2 cellular contexts compared by ENCODE assay signal in the genomic region with DNA sequence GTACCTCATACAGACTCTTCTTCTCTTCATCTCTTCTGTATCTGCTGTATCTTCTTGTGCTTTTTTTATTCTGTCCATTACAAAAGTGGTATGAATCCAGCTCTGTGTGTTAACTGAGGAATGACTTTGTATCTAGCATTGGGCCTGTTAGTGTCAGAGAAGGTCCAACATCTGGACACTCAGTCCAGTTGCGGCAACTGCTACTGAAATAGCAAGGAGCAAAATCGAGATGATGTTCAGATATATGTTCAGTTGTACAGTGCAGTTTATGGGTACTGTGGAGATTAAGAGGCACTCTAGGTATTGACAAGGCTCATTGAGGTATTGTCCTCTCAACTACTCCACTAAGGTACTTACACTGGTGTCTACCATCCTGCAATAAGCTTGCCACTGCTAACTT.
TF ChIP-seq lines count a peak whose summit lies in the region.

No MANE protein-coding gene starts in this region.

TF ChIP-seq in HEK293, 187 proteins besides CTCF, POLR2A, EP300 and RAD21:
- no peak for TF ChIP-seq ZNF76 (tag by site-specific recombination; IDR thresholded peaks at IDR 0.05; ENCODE audit: borderline replicate concordance, low read depth)
- no peak for TF ChIP-seq ZNF121 (tag by site-specific recombination; IDR thresholded peaks at IDR 0.05)
- TF ChIP-seq ZNF324 (tag by site-specific recombination; IDR thresholded peaks at IDR 0.05) = no peak
- no peak for TF ChIP-seq ZNF596 (tag by site-specific recombination; IDR thresholded peaks at IDR 0.05)
- TF ChIP-seq TRIM28 (IDR thresholded peaks at IDR 0.05; ENCODE audit: borderline replicate concordance, low read length) = 0 out of 2 replicates have a peak, but pooled peaks have one; percentile 84
- TF ChIP-seq ZNF133 (tag by site-specific recombination; IDR thresholded peaks at IDR 0.05) = peak; percentile 94
- TF ChIP-seq ZNF223 (tag by site-specific recombination; IDR thresholded peaks at IDR 0.05) = no peak
- TF ChIP-seq SETDB1 (IDR thresholded peaks at IDR 0.05; ENCODE audit: insufficient read length, low read length) = peak; percentile 49
- no peak for TF ChIP-seq ZNF548 (tag by site-specific recombination; IDR thresholded peaks at IDR 0.05)
- TF ChIP-seq ZNF529 (tag by site-specific recombination; IDR thresholded peaks at IDR 0.05; ENCODE audit: insufficient replicate concordance) = no peak
- no peak for TF ChIP-seq ZNF621 (tag by site-specific recombination; IDR thresholded peaks at IDR 0.05)
- TF ChIP-seq TCF7L2 (IDR thresholded peaks at IDR 0.05; ENCODE audit: borderline replicate concordance, low read depth, low read length) = no peak
TF ChIP-seq in HEK293: peak in this region for 3.

TF ChIP-seq in GM12878, 131 proteins besides CTCF, POLR2A, EP300 and RAD21 (continued from another document):
- TF ChIP-seq SMAD5 (IDR thresholded peaks at IDR 0.05; ENCODE audit: low read depth) = no peak
- TF ChIP-seq RELA (IDR thresholded peaks at IDR 0.05; ENCODE audit: borderline replicate concordance, partially characterized antibody) = no peak
- TF ChIP-seq PML (IDR thresholded peaks at IDR 0.05; ENCODE audit: low read length) = no peak
- TF ChIP-seq, protein P1, sequence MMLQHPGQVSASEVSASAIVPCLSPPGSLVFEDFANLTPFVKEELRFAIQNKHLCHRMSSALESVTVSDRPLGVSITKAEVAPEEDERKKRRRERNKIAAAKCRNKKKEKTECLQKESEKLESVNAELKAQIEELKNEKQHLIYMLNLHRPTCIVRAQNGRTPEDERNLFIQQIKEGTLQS (IDR thresholded peaks at IDR 0.05; ENCODE audit: borderline replicate concordance, extremely low read depth, low read depth, low read length) = no peak
- TF ChIP-seq, protein P2, sequence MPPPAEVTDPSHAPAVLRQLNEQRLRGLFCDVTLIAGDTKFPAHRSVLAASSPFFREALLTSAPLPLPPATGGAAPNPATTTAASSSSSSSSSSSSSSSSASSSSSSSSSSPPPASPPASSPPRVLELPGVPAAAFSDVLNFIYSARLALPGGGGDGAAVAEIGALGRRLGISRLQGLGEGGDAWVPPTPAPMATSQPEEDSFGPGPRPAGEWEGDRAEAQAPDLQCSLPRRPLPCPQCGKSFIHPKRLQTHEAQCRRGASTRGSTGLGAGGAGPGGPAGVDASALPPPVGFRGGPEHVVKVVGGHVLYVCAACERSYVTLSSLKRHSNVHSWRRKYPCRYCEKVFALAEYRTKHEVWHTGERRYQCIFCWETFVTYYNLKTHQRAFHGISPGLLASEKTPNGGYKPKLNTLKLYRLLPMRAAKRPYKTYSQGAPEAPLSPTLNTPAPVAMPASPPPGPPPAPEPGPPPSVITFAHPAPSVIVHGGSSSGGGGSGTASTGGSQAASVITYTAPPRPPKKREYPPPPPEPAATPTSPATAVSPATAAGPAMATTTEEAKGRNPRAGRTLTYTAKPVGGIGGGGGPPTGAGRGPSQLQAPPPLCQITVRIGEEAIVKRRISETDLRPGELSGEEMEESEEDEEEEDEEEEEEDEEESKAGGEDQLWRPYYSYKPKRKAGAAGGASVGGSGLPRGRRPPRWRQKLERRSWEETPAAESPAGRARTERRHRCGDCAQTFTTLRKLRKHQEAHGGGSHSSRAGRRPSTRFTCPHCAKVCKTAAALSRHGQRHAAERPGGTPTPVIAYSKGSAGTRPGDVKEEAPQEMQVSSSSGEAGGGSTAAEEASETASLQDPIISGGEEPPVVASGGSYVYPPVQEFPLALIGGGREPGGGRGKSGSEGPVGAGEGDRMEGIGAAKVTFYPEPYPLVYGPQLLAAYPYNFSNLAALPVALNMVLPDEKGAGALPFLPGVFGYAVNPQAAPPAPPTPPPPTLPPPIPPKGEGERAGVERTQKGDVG (CRISPR knock-in tag; IDR thresholded peaks at IDR 0.05) = no peak
- TF ChIP-seq POLR2AphosphoS5 (IDR thresholded peaks at IDR 0.05; ENCODE audit: low read length) = no peak
- TF ChIP-seq CBFB (IDR thresholded peaks at IDR 0.05; ENCODE audit: low read depth) = no peak
- TF ChIP-seq, protein P3, sequence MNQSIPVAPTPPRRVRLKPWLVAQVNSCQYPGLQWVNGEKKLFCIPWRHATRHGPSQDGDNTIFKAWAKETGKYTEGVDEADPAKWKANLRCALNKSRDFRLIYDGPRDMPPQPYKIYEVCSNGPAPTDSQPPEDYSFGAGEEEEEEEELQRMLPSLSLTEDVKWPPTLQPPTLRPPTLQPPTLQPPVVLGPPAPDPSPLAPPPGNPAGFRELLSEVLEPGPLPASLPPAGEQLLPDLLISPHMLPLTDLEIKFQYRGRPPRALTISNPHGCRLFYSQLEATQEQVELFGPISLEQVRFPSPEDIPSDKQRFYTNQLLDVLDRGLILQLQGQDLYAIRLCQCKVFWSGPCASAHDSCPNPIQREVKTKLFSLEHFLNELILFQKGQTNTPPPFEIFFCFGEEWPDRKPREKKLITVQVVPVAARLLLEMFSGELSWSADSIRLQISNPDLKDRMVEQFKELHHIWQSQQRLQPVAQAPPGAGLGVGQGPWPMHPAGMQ (IDR thresholded peaks at IDR 0.05; ENCODE audit: borderline replicate concordance) = no peak
- TF ChIP-seq, protein P4, sequence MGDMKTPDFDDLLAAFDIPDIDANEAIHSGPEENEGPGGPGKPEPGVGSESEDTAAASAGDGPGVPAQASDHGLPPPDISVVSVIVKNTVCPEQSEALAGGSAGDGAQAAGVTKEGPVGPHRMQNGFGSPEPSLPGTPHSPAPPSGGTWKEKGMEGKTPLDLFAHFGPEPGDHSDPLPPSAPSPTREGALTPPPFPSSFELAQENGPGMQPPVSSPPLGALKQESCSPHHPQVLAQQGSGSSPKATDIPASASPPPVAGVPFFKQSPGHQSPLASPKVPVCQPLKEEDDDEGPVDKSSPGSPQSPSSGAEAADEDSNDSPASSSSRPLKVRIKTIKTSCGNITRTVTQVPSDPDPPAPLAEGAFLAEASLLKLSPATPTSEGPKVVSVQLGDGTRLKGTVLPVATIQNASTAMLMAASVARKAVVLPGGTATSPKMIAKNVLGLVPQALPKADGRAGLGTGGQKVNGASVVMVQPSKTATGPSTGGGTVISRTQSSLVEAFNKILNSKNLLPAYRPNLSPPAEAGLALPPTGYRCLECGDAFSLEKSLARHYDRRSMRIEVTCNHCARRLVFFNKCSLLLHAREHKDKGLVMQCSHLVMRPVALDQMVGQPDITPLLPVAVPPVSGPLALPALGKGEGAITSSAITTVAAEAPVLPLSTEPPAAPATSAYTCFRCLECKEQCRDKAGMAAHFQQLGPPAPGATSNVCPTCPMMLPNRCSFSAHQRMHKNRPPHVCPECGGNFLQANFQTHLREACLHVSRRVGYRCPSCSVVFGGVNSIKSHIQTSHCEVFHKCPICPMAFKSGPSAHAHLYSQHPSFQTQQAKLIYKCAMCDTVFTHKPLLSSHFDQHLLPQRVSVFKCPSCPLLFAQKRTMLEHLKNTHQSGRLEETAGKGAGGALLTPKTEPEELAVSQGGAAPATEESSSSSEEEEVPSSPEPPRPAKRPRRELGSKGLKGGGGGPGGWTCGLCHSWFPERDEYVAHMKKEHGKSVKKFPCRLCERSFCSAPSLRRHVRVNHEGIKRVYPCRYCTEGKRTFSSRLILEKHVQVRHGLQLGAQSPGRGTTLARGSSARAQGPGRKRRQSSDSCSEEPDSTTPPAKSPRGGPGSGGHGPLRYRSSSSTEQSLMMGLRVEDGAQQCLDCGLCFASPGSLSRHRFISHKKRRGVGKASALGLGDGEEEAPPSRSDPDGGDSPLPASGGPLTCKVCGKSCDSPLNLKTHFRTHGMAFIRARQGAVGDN (IDR thresholded peaks at IDR 0.05) = no peak
- no peak for TF ChIP-seq KAT2A (conservative IDR thresholded peaks at IDR 0.05; ENCODE audit: control insufficient read depth, low read depth, low read length)
- no peak for TF ChIP-seq POLR2AphosphoS2 (IDR thresholded peaks at IDR 0.05; ENCODE audit: low read depth, low read length)
- TF ChIP-seq, protein P5, sequence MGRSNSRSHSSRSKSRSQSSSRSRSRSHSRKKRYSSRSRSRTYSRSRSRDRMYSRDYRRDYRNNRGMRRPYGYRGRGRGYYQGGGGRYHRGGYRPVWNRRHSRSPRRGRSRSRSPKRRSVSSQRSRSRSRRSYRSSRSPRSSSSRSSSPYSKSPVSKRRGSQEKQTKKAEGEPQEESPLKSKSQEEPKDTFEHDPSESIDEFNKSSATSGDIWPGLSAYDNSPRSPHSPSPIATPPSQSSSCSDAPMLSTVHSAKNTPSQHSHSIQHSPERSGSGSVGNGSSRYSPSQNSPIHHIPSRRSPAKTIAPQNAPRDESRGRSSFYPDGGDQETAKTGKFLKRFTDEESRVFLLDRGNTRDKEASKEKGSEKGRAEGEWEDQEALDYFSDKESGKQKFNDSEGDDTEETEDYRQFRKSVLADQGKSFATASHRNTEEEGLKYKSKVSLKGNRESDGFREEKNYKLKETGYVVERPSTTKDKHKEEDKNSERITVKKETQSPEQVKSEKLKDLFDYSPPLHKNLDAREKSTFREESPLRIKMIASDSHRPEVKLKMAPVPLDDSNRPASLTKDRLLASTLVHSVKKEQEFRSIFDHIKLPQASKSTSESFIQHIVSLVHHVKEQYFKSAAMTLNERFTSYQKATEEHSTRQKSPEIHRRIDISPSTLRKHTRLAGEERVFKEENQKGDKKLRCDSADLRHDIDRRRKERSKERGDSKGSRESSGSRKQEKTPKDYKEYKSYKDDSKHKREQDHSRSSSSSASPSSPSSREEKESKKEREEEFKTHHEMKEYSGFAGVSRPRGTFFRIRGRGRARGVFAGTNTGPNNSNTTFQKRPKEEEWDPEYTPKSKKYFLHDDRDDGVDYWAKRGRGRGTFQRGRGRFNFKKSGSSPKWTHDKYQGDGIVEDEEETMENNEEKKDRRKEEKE (IDR thresholded peaks at IDR 0.05) = no peak
- TF ChIP-seq, protein P6, sequence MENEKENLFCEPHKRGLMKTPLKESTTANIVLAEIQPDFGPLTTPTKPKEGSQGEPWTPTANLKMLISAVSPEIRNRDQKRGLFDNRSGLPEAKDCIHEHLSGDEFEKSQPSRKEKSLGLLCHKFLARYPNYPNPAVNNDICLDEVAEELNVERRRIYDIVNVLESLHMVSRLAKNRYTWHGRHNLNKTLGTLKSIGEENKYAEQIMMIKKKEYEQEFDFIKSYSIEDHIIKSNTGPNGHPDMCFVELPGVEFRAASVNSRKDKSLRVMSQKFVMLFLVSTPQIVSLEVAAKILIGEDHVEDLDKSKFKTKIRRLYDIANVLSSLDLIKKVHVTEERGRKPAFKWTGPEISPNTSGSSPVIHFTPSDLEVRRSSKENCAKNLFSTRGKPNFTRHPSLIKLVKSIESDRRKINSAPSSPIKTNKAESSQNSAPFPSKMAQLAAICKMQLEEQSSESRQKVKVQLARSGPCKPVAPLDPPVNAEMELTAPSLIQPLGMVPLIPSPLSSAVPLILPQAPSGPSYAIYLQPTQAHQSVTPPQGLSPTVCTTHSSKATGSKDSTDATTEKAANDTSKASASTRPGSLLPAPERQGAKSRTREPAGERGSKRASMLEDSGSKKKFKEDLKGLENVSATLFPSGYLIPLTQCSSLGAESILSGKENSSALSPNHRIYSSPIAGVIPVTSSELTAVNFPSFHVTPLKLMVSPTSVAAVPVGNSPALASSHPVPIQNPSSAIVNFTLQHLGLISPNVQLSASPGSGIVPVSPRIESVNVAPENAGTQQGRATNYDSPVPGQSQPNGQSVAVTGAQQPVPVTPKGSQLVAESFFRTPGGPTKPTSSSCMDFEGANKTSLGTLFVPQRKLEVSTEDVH (IDR thresholded peaks at IDR 0.05; ENCODE audit: low read depth, partially characterized antibody) = no peak
- TF ChIP-seq, protein P7, sequence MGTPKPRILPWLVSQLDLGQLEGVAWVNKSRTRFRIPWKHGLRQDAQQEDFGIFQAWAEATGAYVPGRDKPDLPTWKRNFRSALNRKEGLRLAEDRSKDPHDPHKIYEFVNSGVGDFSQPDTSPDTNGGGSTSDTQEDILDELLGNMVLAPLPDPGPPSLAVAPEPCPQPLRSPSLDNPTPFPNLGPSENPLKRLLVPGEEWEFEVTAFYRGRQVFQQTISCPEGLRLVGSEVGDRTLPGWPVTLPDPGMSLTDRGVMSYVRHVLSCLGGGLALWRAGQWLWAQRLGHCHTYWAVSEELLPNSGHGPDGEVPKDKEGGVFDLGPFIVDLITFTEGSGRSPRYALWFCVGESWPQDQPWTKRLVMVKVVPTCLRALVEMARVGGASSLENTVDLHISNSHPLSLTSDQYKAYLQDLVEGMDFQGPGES (IDR thresholded peaks at IDR 0.05) = no peak
